8 cellular contexts compared by ENCODE assay signal in genomic region chr2:111117666-111118454, GRCh38. TPM values are rescaled to one million over a fixed set of nuclear protein-coding genes. Genes with fewer than 3 reads are reported as not detected.
DNase-seq lines count a peak whose midpoint lies in the region; ATAC-seq and TF ChIP-seq lines count a peak whose summit lies in the region.

No MANE protein-coding gene starts in this region.

- H4K20me1 ChIP-seq in BLaER1 treated with 17β-estradiol and CSF1 and Interleukin-3, amounts not matched to agents 10 nM and 100 nM = peaks cover 0 to 57% (median 43%) of the 10 kb centered on the region in 11 experiments; a peak in 19 of 22 replicates

- intact Hi-C loops in activated naive CD4-positive, alpha-beta T cell treated with anti-CD3 and anti-CD28 coated beads for 36 hours (cut with micrococcal nuclease) = loop anchor here (2.0 to 10.0 kb wide), 6 partner anchors 63 to 589 kb away; no protein-coding TSS in a partner anchor
- intact Hi-C loops in heart left ventricle (cut with DNase I) = loop anchor here (2.0 to 10.0 kb wide), 9 partner anchors 303 to 587 kb away; no protein-coding TSS in a partner anchor
- intact Hi-C loops in prostate gland (cut with DNase I) = loop anchor here (5.0 to 10.0 kb wide), 2 partner anchors 337 to 579 kb away; no protein-coding TSS in a partner anchor

- in situ Hi-C loops in GM13976 (cut with MboI; ENCODE audit: low sequenced_read_pairs, unreplicated experiment) = no loop called here

- DNase-seq in MG63 (peak; percentile 66), heart left ventricle (peak; percentile 33 to 73 (median 43)), prostate gland (ENCODE audit: low spot score) (no peak), NCI-H1417 treated with DMSO at 0.1 percent for 48 hours (lab: John Stamatoyannopoulos, UW) (no peak), DMS114 treated with DMSO at 0.1 percent for 48 hours (lab: John Stamatoyannopoulos, UW; ENCODE audit: unreplicated experiment) (no peak), GM13976 (ENCODE audit: low spot score) (no peak)
- peak; percentile 70 for DNase-seq in activated naive CD4-positive, alpha-beta T cell treated with anti-CD3 and anti-CD28 coated beads for 36 hours

- H3K27me3 Mint-ChIP-seq in activated naive CD4-positive, alpha-beta T cell treated with anti-CD3 and anti-CD28 coated beads for 36 hours (ENCODE audit: low read depth) = peaks cover 39% of the 10 kb centered on the region

- peaks cover 38 to 50% (median 45%) of the 10 kb centered on the region in 10 experiments for H3K4me1 ChIP-seq in BLaER1 treated with 17β-estradiol and CSF1 and Interleukin-3, amounts not matched to agents 10 nM and 100 nM
- peaks cover 4 to 53% (median 39%) of the 10 kb centered on the region in 12 donors for H3K4me1 ChIP-seq in heart left ventricle
- H3K4me1 ChIP-seq in prostate gland (replicated peaks) = peaks cover 3% of the 10 kb centered on the region

- H3K4me3 ChIP-seq in BLaER1 treated with 17β-estradiol and CSF1 and Interleukin-3, amounts not matched to agents 10 nM and 100 nM = peak overlapping the region; percentile 73 to 90 (median 84)
- H3K4me3 ChIP-seq in MG63 = peak overlapping the region; percentile 33
- H3K4me3 ChIP-seq in heart left ventricle = peak overlapping the region; percentile 4 to 98 (median 82)
- H3K4me3 ChIP-seq in prostate gland = peak overlapping the region; percentile 13 to 23

- no peaks in the 10 kb centered on the region for H3K36me3 Mint-ChIP-seq in activated naive CD4-positive, alpha-beta T cell treated with anti-CD3 and anti-CD28 coated beads for 36 hours (ENCODE audit: low read depth)

- CTCF ChIA-PET in activated naive CD4-positive, alpha-beta T cell treated with anti-CD3 and anti-CD28 coated beads for 36 hours (lab: Charles Lee) = interaction anchor here (0.6 to 2.1 kb wide), 8 partner anchors 19 to 584 kb away, joined by 3 to 11 read pairs (median 3); no protein-coding TSS in a partner anchor

- TF ChIP-seq POLR2A in heart left ventricle (IDR thresholded peaks at IDR 0.05) = no peak
- TF ChIP-seq POLR2A in prostate gland (IDR thresholded peaks at IDR 0.05) = no peak

- TF ChIP-seq CTCF in heart left ventricle (IDR thresholded peaks at IDR 0.05) (no peak), prostate gland (IDR thresholded peaks at IDR 0.05) (no peak), GM13976 (IDR thresholded peaks at IDR 0.05; ENCODE audit: borderline replicate concordance, control extremely low read depth, extremely low read depth, insufficient read depth, missing control alignments) (no peak)

- WGBS in heart left ventricle, 4 donors = 4 to 8% (median 6%) methylated on average over 39 to 58 of the region's 58 CpGs
- WGBS in prostate gland = 18% methylated on average over 58 of the region's 58 CpGs

- no peak overlapping the region for H3K27ac Mint-ChIP-seq in activated naive CD4-positive, alpha-beta T cell treated with anti-CD3 and anti-CD28 coated beads for 36 hours

- H3K27ac ChIP-seq in BLaER1 treated with 17β-estradiol and CSF1 and Interleukin-3, amounts not matched to agents 10 nM and 100 nM = no peak overlapping the region; a peak in 1 of 22 replicates
- H3K27ac ChIP-seq in heart left ventricle = peak overlapping the region in 10 of 12 donors; percentile 19 to 77 (median 32)
- peak overlapping the region in 1 of 2 donors; percentile 34 for H3K27ac ChIP-seq in prostate gland

- H3K4me3 Mint-ChIP-seq in activated naive CD4-positive, alpha-beta T cell treated with anti-CD3 and anti-CD28 coated beads for 36 hours = peak overlapping the region; percentile 61

- H3K9me3 Mint-ChIP-seq in activated naive CD4-positive, alpha-beta T cell treated with anti-CD3 and anti-CD28 coated beads for 36 hours = no peaks in the 10 kb centered on the region

- H3K9me3 ChIP-seq in BLaER1 treated with 17β-estradiol and CSF1 and Interleukin-3, amounts not matched to agents 10 nM and 100 nM (replicated peaks in 1 of 11) = no peaks in the 10 kb centered on the region
- H3K9me3 ChIP-seq in MG63 = no peaks in the 10 kb centered on the region
- H3K9me3 ChIP-seq in heart left ventricle = no peaks in the 10 kb centered on the region
- H3K9me3 ChIP-seq in prostate gland = no peaks in the 10 kb centered on the region

- H3K36me3 ChIP-seq in BLaER1 treated with 17β-estradiol and CSF1 and Interleukin-3, amounts not matched to agents 10 nM and 100 nM = no peaks in the 10 kb centered on the region
- H3K36me3 ChIP-seq in MG63 (no peaks in the 10 kb centered on the region), heart left ventricle (no peaks in the 10 kb centered on the region), prostate gland (no peaks in the 10 kb centered on the region)

- peak overlapping the region in 8 of 11 experiments; percentile 1 to 90 (median 25); a peak in 9 of 22 replicates for H3K9ac ChIP-seq in BLaER1 treated with 17β-estradiol and CSF1 and Interleukin-3, amounts not matched to agents 10 nM and 100 nM

- peaks cover 54 to 77% (median 71%) of the 10 kb centered on the region in 11 experiments for H3K27me3 ChIP-seq in BLaER1 treated with 17β-estradiol and CSF1 and Interleukin-3, amounts not matched to agents 10 nM and 100 nM
- peaks cover 13% of the 10 kb centered on the region for H3K27me3 ChIP-seq in MG63
- H3K27me3 ChIP-seq in heart left ventricle = peaks cover 0 to 58% (median 12%) of the 10 kb centered on the region in 9 donors
- H3K27me3 ChIP-seq in prostate gland (replicated peaks; ENCODE audit: insufficient read depth) = no peaks in the 10 kb centered on the region

- peak overlapping the region; percentile 93 to 99 (median 98) for H3K4me2 ChIP-seq in BLaER1 treated with 17β-estradiol and CSF1 and Interleukin-3, amounts not matched to agents 10 nM and 100 nM

- ATAC-seq in heart left ventricle = peak in 1 of 4 donors; percentile 39

- H3K4me1 Mint-ChIP-seq in activated naive CD4-positive, alpha-beta T cell treated with anti-CD3 and anti-CD28 coated beads for 36 hours (ENCODE audit: low read depth) = peaks cover 46% of the 10 kb centered on the region

RNA-seq across cellular contexts. Expression of gene BCL2L11, which starts 2.9 kb away (rescaled TPM):
- 1.1 and 1.8 TPM in 2 replicates for total RNA-seq in MG63 (2014; rRNA removed; shearing (Covaris generic); ENCODE audit: low replicate concordance)
- 10 to 100 TPM; 11.5 to 12.8 TPM for total RNA-seq in activated naive CD4-positive, alpha-beta T cell treated with anti-CD3 and anti-CD28 coated beads for 36 hours
- total RNA-seq in heart left ventricle (10 to 100 TPM in 3 of 9 donors, 1 to 10 TPM in 6; 4.9 to 16.2 (median 7.3) TPM), prostate gland (10 to 100 TPM; 28.3 to 55.3 TPM)
- polyA plus RNA-seq in heart left ventricle = 1 to 10 TPM; 1.9 to 3.5 TPM

Comparison
In these comparisons a context has a peak if more than half of its experiments do, and no peak if none do; other contexts are left out.
1. H3K27ac ChIP-seq: peak in heart left ventricle (10 of 12); none in BLaER1 treated with 17β-estradiol and CSF1 and Interleukin-3, amounts not matched to agents 10 nM and 100 nM (0 of 11).
2. H3K4me3 ChIP-seq: peak in every context shown above with its lines; median percentile 84 in BLaER1 treated with 17β-estradiol and CSF1 and Interleukin-3, amounts not matched to agents 10 nM and 100 nM; 82 in heart left ventricle; 33 in MG63; 18 in prostate gland.
3. DNase-seq: peak in MG63 (single experiment), activated naive CD4-positive, alpha-beta T cell treated with anti-CD3 and anti-CD28 coated beads for 36 hours (single experiment) and heart left ventricle (5 of 5); none in prostate gland (single experiment), NCI-H1417 treated with DMSO at 0.1 percent for 48 hours (single experiment), DMS114 treated with DMSO at 0.1 percent for 48 hours (single experiment) and GM13976 (single experiment).